In the genomic region with DNA sequence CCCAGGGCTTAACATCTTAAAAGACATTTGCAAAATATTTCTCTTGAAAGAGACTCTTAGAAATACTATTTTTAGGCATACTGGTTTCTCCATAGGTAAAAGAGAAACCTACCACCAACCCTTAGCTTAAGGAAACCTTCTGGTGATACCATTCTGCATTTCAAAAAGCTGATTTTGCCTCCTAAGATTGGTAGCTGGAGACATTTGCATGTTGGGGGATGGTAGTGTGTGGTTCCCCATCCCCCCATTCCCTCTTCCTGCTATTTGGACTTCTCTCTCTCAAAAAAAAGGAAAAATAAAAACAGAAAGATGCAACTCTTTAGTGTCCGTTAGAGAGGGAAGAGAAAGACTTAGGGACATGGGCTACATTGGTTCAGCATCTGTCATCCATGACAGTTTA, we compare ENCODE assay signal across 17 cellular contexts. TPM values are rescaled to one million over a fixed set of nuclear protein-coding genes. Genes with fewer than 3 reads are reported as not detected.
A peak's percentile ranks its signal among the peaks of the same experiment; 100 is the strongest.
DNase-seq lines count a peak whose midpoint lies in the region; ATAC-seq, FAIRE-seq and TF ChIP-seq lines count a peak whose summit lies in the region.
"Had no signal": no experiment of that assay in that cellular context is flagged by ENCODE, and none has a peak within 500 bp of the region (broad histone marks: within the 10 kb centered on the region; RNA-seq: fewer than 3 reads in every experiment).

No MANE protein-coding gene starts in this region.

- H2AFZ ChIP-seq in smooth muscle cell (ENCODE audit: low read depth): no peak overlapping the region

- H4K20me1 ChIP-seq in smooth muscle cell (ENCODE audit: low read depth): no peaks in the 10 kb centered on the region

- H3K27me3 ChIP-seq in HUES6 (ENCODE audit: control insufficient read depth, insufficient read depth, low read length) (peaks cover 62% of the 10 kb centered on the region), iPS-20b (ENCODE audit: insufficient read depth, low read length) (peaks cover 65% of the 10 kb centered on the region), smooth muscle cell (ENCODE audit: low read depth) (peaks cover 78% of the 10 kb centered on the region), small intestine (ENCODE audit: control insufficient read depth in 2 of 2, insufficient read depth in 2 of 2, low read length in 2 of 2) (peaks cover 13 to 27% of the 10 kb centered on the region in 2 donors)

- H3K4me2 ChIP-seq in smooth muscle cell: peak overlapping the region; percentile 99

- 0 out of 2 replicates have a peak overlapping the region, but pooled peaks have one; percentile 3 for H3K4me3 ChIP-seq in HUES6 (ENCODE audit: low read depth, low read length)
- H3K4me3 ChIP-seq in iPS-20b (ENCODE audit: low read length): peak overlapping the region; percentile 66; the same call in 1 of the 2 replicates
- H3K4me3 ChIP-seq in smooth muscle cell: no peak overlapping the region
- no peak overlapping the region for H3K4me3 ChIP-seq in small intestine (ENCODE audit: low read depth in 1 of 2, low read length in 2 of 2)
- H3K4me3 ChIP-seq: SJSA1 had no signal

- H3K79me2 ChIP-seq in smooth muscle cell (ENCODE audit: low read depth): no peaks in the 10 kb centered on the region

- H3K9me3 ChIP-seq in HUES6 (ENCODE audit: control insufficient read depth, insufficient read depth, low read depth, low read length) (no peaks in the 10 kb centered on the region), iPS-20b (ENCODE audit: insufficient read depth, low read depth, low read length) (no peaks in the 10 kb centered on the region), smooth muscle cell (replicated peaks; ENCODE audit: low read depth) (no peaks in the 10 kb centered on the region), small intestine (ENCODE audit: control insufficient read depth, low read depth) (no peaks in the 10 kb centered on the region)
- H3K9me3 ChIP-seq: SJSA1 had no signal

- no peaks in the 10 kb centered on the region for H3F3A ChIP-seq in smooth muscle cell (ENCODE audit: low read depth)

- no peak for DNase-seq in caudate nucleus (lab: John Stamatoyannopoulos, UW)
- DNase-seq in smooth muscle cell (lab: John Stamatoyannopoulos, UW; ENCODE audit: unreplicated experiment): no peak
- DNase-seq in small intestine: no peak
- DNase-seq in KBM-7: no peak
- DNase-seq in NCI-H146 treated with DMSO at 0.1 percent for 48 hours (lab: John Stamatoyannopoulos, UW; ENCODE audit: unreplicated experiment): no peak
- DNase-seq: AML-193, DMS79 treated with DMSO at 0.1 percent for 48 hours, NCI-H1436, NCI-H2029 treated with DMSO at 0.1 percent for 48 hours, NCI-H2171 had no signal

- no peak for ATAC-seq in HG02884 (IDR thresholded peaks at IDR 0.05; ENCODE audit: unreplicated experiment)
- ATAC-seq: Panc1 had no signal

- H3K9ac ChIP-seq in HUES6 (ENCODE audit: low read length) (no peak overlapping the region), iPS-20b (ENCODE audit: low read depth, low read length) (peak overlapping the region; percentile 6; the same call in 1 of the 2 replicates), smooth muscle cell (ENCODE audit: low read depth) (no peak overlapping the region)

- WGBS in smooth muscle cell (ENCODE audit: low lambda C conversion rate): 47% methylated on average over 1 of the region's 1 CpG
- 57 to 67% (median 57%) methylated on average over 1 of the region's 1 CpG for WGBS in small intestine, 3 donors

- FAIRE-seq in small intestine (lab: Jason Lieb, UNC): no peak

- TF ChIP-seq CTCF in smooth muscle cell (IDR thresholded peaks at IDR 0.05; ENCODE audit: borderline replicate concordance, insufficient read depth, poor library complexity, severe bottlenecking): no peak

- H3K36me3 ChIP-seq in HUES6 (ENCODE audit: control insufficient read depth, insufficient read depth, low read length): no peaks in the 10 kb centered on the region
- no peaks in the 10 kb centered on the region for H3K36me3 ChIP-seq in iPS-20b (ENCODE audit: insufficient read depth, low read depth, low read length)
- no peaks in the 10 kb centered on the region for H3K36me3 ChIP-seq in smooth muscle cell (ENCODE audit: low read depth)
- H3K36me3 ChIP-seq in small intestine (ENCODE audit: control insufficient read depth in 2 of 2, insufficient read depth in 2 of 2, low read length in 2 of 2): no peaks in the 10 kb centered on the region
- H3K36me3 ChIP-seq: SJSA1 had no signal

- in situ Hi-C loops in KBM-7 (cut with MboI; ENCODE audit: low pct_unique_long_range_greater_than_20kb, low sequenced_read_pairs): no loop called here

- H3K4me1 ChIP-seq in HUES6 (ENCODE audit: control insufficient read depth, insufficient read depth, low read length) (peaks cover 54% of the 10 kb centered on the region), iPS-20b (ENCODE audit: insufficient read depth, low read length) (peaks cover 35% of the 10 kb centered on the region), smooth muscle cell (ENCODE audit: low read depth) (peaks cover 16% of the 10 kb centered on the region), small intestine (ENCODE audit: control insufficient read depth in 2 of 2, insufficient read depth in 1 of 2, low read depth in 1 of 2, low read length in 1 of 2) (no peaks in the 10 kb centered on the region)
- H3K4me1 ChIP-seq: SJSA1 had no signal

- H3K27ac ChIP-seq in HUES6 (ENCODE audit: low read depth, low read length) (no peak overlapping the region), caudate nucleus (ENCODE audit: low read depth, low read length) (peak overlapping the region; percentile 80), iPS-20b (ENCODE audit: low read length) (no peak overlapping the region), smooth muscle cell (ENCODE audit: low read depth) (no peak overlapping the region), small intestine (ENCODE audit: low read depth in 1 of 2, low read length in 1 of 2) (no peak overlapping the region)
- H3K27ac ChIP-seq: SJSA1 had no signal

RNA-seq across cellular contexts. Expression of gene LRRTM1, which starts 4.2 kb away (rescaled TPM):
- total RNA-seq in smooth muscle cell: 7.4 and 14.9 TPM in 2 replicates
- polyA plus RNA-seq in smooth muscle cell (9.3 and 17.7 TPM in 2 replicates), small intestine (1 to 10 TPM in 1 of 3 donors, not detected in 2; 1.1 TPM)
- total RNA-seq: MCF 10A, SJSA1 had no signal
- polyA plus RNA-seq: CD14-positive monocyte had no signal

Comparison
In these comparisons a context has a peak if more than half of its experiments do, and no peak if none do; other contexts are left out.
1. H3K4me3 ChIP-seq: peak in HUES6 (single experiment) and iPS-20b (single experiment); none in smooth muscle cell (single experiment) and small intestine (0 of 2).